Comparison of ENCODE assay signal across 8 cellular contexts in the genomic region with DNA sequence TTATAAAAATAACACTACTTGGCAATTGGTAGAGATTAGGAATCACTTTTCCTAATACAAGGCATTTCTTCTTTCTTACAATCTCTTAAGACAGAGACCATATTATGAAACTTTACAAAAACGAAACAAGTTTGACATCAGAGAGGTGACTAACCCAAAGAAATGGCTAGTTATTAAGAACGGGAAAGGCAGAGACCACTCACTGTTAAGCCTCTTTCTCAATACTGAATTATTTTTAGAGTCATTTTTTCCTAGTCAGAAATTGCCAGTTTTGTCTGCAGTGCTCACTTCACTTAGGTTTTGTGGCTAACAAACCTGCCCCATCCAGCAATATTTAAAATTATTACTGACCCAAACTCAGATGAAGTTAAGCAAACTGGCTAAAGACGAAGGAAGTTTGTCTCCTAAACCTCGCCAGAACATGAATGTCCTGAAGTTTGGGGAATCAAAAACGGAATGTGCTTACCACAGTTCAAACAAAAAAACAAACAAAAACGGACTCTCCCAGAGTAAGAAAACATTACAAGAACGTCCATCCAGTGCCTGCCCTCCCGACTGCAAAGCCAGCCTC. TPM values are rescaled to one million over a fixed set of nuclear protein-coding genes. Genes with fewer than 3 reads are reported as not detected.
DNase-seq lines count a peak whose midpoint lies in the region; ATAC-seq and TF ChIP-seq lines count a peak whose summit lies in the region.

No MANE protein-coding gene starts in this region.

- no peak for DNase-seq in LNCaP clone FGC (ENCODE audit: low read depth)
- peak; percentile 1 for DNase-seq in activated naive CD8-positive, alpha-beta T cell treated with anti-CD3 and anti-CD28 coated beads for 36 hours
- no peak for DNase-seq in iPS DF 6.9 (ENCODE audit: low read depth, low spot score)
- peak; percentile 37 for DNase-seq in smooth muscle cell of the brain vasculature (ENCODE audit: low read depth, low spot score)
- no peak for DNase-seq in middle frontal gyrus (ENCODE audit: extremely low spot score, low spot score)
- no peak for DNase-seq in stimulated activated CD4-positive, alpha-beta T cell treated with anti-CD3 and anti-CD28 coated beads, Interleukin-4, amount 100 ng/mL, for 1 hour

- H3K36me3 ChIP-seq in ES-I3 (ENCODE audit: insufficient read depth, low read length) (no peaks in the 10 kb centered on the region), iPS DF 6.9 (ENCODE audit: control insufficient read depth, insufficient read depth, low read length) (no peaks in the 10 kb centered on the region)

- no peaks in the 10 kb centered on the region for H3K9me3 Mint-ChIP-seq in activated naive CD8-positive, alpha-beta T cell treated with anti-CD3 and anti-CD28 coated beads for 36 hours

- H3K4me3 ChIP-seq in LNCaP clone FGC (ENCODE audit: low read depth, low read length) (peak overlapping the region; percentile 72), iPS DF 6.9 (ENCODE audit: low read length) (peak overlapping the region; percentile 91; the same call in 1 of the 2 replicates)

- no peaks in the 10 kb centered on the region for H3K9me3 ChIP-seq in ES-I3 (ENCODE audit: control insufficient read depth, insufficient read depth, low read length)
- no peaks in the 10 kb centered on the region for H3K9me3 ChIP-seq in iPS DF 6.9 (ENCODE audit: control insufficient read depth, insufficient read depth, low read length)

- H3K27ac Mint-ChIP-seq in activated naive CD8-positive, alpha-beta T cell treated with anti-CD3 and anti-CD28 coated beads for 36 hours: peak overlapping the region; percentile 99

- H3K4me3 Mint-ChIP-seq in activated naive CD8-positive, alpha-beta T cell treated with anti-CD3 and anti-CD28 coated beads for 36 hours: peak overlapping the region; percentile 91

- no peak for TF ChIP-seq CTCF in LNCaP clone FGC (IDR thresholded peaks at IDR 0.05; ENCODE audit: control insufficient read depth, extremely low read depth, insufficient read depth)

- H3K4me1 ChIP-seq in ES-I3 (ENCODE audit: insufficient read depth, low read length) (no peaks in the 10 kb centered on the region), iPS DF 6.9 (ENCODE audit: control insufficient read depth, insufficient read depth, low read length) (no peaks in the 10 kb centered on the region; the same call in 1 of the 2 replicates)

- no peaks in the 10 kb centered on the region for H3K27me3 Mint-ChIP-seq in activated naive CD8-positive, alpha-beta T cell treated with anti-CD3 and anti-CD28 coated beads for 36 hours

- H3K27me3 ChIP-seq in iPS DF 6.9 (ENCODE audit: control insufficient read depth, insufficient read depth, low read length): no peaks in the 10 kb centered on the region

- H3K36me3 Mint-ChIP-seq in activated naive CD8-positive, alpha-beta T cell treated with anti-CD3 and anti-CD28 coated beads for 36 hours: no peaks in the 10 kb centered on the region

- peaks cover 33% of the 10 kb centered on the region for H3K4me1 Mint-ChIP-seq in activated naive CD8-positive, alpha-beta T cell treated with anti-CD3 and anti-CD28 coated beads for 36 hours

- no peak overlapping the region for H3K27ac ChIP-seq in iPS DF 6.9 (ENCODE audit: low read length)

- H3K9ac ChIP-seq in ES-I3 (ENCODE audit: low read depth, low read length): peak overlapping the region; percentile 71

- no CpG with 5 or more reads among the region's 8 CpGs for WGBS in iPS DF 6.9 (ENCODE audit: insufficient coverage, insufficient read length)

- ATAC-seq in GM21723 (IDR thresholded peaks at IDR 0.05; ENCODE audit: unreplicated experiment): peak; percentile 27

RNA-seq across cellular contexts. Expression of gene KANSL1L, which starts 1.3 kb away (rescaled TPM):
- total RNA-seq in activated naive CD8-positive, alpha-beta T cell treated with anti-CD3 and anti-CD28 coated beads for 36 hours: 1 to 10 TPM; 2.6 to 3.7 TPM

RNA-seq across cellular contexts. Expression of gene ACADL, which starts 55.3 kb away (rescaled TPM):
- not detected for total RNA-seq in activated naive CD8-positive, alpha-beta T cell treated with anti-CD3 and anti-CD28 coated beads for 36 hours

Comparison
In these comparisons a context has a peak if more than half of its experiments do, and no peak if none do; other contexts are left out.
1. DNase-seq: peak in activated naive CD8-positive, alpha-beta T cell treated with anti-CD3 and anti-CD28 coated beads for 36 hours (single experiment) and smooth muscle cell of the brain vasculature (single experiment); none in LNCaP clone FGC (single experiment), iPS DF 6.9 (single experiment), middle frontal gyrus (single experiment) and stimulated activated CD4-positive, alpha-beta T cell treated with anti-CD3 and anti-CD28 coated beads, Interleukin-4, amount 100 ng/mL, for 1 hour (single experiment).